Comparison of ENCODE assay signal across 1 cellular context in the genomic region with DNA sequence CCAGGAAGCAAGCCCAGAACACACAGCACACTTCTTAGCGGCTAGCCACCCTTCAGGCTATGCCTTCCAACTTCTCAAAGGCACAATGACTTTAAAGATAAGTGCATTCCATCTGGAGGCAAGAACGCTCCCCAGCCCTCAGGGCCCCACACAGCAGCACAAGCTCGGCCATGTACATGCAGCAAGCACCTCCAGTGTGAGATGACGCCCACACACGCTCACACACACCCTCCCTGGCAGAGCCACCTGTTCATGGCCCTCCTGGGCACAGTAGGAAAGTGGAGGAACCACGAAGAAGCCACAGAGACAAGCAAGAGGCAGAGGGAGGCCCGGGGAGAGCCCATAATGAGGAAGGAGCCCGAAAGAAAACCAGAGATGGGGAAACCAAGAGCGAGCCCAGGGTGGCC.
TF ChIP-seq lines count a peak whose summit lies in the region.

No MANE protein-coding gene starts in this region.

TF ChIP-seq in GM23338, 12 proteins besides CTCF, POLR2A, EP300 and RAD21 (continued from another document):
- TF ChIP-seq, protein P1, sequence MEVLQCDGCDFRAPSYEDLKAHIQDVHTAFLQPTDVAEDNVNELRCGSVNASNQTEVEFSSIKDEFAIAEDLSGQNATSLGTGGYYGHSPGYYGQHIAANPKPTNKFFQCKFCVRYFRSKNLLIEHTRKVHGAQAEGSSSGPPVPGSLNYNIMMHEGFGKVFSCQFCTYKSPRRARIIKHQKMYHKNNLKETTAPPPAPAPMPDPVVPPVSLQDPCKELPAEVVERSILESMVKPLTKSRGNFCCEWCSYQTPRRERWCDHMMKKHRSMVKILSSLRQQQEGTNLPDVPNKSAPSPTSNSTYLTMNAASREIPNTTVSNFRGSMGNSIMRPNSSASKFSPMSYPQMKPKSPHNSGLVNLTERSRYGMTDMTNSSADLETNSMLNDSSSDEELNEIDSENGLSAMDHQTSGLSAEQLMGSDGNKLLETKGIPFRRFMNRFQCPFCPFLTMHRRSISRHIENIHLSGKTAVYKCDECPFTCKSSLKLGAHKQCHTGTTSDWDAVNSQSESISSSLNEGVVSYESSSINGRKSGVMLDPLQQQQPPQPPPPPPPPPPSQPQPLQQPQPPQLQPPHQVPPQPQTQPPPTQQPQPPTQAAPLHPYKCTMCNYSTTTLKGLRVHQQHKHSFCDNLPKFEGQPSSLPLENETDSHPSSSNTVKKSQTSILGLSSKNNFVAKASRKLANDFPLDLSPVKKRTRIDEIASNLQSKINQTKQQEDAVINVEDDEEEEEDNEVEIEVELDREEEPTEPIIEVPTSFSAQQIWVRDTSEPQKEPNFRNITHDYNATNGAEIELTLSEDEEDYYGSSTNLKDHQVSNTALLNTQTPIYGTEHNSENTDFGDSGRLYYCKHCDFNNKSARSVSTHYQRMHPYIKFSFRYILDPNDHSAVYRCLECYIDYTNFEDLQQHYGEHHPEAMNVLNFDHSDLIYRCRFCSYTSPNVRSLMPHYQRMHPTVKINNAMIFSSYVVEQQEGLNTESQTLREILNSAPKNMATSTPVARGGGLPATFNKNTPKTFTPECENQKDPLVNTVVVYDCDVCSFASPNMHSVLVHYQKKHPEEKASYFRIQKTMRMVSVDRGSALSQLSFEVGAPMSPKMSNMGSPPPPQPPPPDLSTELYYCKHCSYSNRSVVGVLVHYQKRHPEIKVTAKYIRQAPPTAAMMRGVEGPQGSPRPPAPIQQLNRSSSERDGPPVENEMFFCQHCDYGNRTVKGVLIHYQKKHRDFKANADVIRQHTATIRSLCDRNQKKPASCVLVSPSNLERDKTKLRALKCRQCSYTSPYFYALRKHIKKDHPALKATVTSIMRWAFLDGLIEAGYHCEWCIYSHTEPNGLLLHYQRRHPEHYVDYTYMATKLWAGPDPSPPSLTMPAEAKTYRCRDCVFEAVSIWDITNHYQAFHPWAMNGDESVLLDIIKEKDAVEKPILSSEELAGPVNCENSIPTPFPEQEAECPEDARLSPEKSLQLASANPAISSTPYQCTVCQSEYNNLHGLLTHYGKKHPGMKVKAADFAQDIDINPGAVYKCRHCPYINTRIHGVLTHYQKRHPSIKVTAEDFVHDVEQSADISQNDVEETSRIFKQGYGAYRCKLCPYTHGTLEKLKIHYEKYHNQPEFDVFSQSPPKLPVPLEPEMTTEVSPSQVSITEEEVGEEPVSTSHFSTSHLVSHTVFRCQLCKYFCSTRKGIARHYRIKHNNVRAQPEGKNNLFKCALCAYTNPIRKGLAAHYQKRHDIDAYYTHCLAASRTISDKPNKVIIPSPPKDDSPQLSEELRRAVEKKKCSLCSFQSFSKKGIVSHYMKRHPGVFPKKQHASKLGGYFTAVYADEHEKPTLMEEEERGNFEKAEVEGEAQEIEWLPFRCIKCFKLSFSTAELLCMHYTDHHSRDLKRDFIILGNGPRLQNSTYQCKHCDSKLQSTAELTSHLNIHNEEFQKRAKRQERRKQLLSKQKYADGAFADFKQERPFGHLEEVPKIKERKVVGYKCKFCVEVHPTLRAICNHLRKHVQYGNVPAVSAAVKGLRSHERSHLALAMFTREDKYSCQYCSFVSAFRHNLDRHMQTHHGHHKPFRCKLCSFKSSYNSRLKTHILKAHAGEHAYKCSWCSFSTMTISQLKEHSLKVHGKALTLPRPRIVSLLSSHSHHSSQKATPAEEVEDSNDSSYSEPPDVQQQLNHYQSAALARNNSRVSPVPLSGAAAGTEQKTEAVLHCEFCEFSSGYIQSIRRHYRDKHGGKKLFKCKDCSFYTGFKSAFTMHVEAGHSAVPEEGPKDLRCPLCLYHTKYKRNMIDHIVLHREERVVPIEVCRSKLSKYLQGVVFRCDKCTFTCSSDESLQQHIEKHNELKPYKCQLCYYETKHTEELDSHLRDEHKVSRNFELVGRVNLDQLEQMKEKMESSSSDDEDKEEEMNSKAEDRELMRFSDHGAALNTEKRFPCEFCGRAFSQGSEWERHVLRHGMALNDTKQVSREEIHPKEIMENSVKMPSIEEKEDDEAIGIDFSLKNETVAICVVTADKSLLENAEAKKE (CRISPR knock-in tag; IDR thresholded peaks at IDR 0.05): no peak
- TF ChIP-seq ZNF331 (CRISPR knock-in tag; IDR thresholded peaks at IDR 0.05; ENCODE audit: low read depth) (no peak), CREB1 (CRISPR knock-in tag; IDR thresholded peaks at IDR 0.05; ENCODE audit: low read depth) (no peak), EZH2phosphoT487 (IDR thresholded peaks at IDR 0.05; ENCODE audit: unreplicated experiment) (no peak), EZH2 (IDR thresholded peaks at IDR 0.05; ENCODE audit: low read depth, unreplicated experiment) (no peak)
- TF ChIP-seq, protein P2, sequence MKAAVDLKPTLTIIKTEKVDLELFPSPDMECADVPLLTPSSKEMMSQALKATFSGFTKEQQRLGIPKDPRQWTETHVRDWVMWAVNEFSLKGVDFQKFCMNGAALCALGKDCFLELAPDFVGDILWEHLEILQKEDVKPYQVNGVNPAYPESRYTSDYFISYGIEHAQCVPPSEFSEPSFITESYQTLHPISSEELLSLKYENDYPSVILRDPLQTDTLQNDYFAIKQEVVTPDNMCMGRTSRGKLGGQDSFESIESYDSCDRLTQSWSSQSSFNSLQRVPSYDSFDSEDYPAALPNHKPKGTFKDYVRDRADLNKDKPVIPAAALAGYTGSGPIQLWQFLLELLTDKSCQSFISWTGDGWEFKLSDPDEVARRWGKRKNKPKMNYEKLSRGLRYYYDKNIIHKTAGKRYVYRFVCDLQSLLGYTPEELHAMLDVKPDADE (IDR thresholded peaks at IDR 0.05): no peak
